Comparison of ENCODE assay signal across 8 cellular contexts in the genomic region with DNA sequence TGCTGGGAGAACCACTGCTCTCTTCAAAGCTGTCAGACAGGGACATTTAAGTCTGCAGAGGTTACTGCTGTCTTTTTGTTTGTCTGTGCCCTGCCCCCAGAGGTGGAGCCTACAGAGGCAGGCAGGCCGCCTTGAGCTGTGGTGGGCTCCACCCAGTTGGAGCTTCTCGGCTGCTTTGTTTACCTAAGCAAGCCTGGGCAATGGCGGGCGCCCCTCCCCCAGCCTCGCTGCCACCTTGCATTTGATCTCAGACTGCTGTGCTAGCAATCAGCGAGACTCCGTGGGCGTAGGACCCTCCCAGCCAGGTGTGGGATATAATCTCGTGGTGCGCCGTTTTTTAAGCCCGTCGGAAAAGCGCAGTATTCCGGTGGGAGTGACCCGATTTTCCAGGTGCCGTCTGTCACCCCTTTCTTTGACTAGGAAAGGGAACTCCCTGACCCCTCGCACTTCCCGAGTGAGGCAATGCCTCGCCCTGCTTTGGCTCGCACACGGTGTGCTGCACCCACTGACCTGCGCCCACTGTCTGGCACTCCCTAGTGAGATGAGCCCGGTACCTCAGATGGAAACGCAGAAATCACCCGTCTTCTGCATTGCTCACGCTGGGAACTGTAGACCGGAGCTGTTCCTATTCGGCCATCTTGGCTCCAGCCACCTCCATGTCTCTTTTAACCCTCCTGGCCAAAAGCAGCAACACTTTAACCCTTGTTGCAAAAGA. TPM values are rescaled to one million over a fixed set of nuclear protein-coding genes. Genes with fewer than 3 reads are reported as not detected.
DNase-seq lines count a peak whose midpoint lies in the region; ATAC-seq, FAIRE-seq and TF ChIP-seq lines count a peak whose summit lies in the region.
"Not testable (repeated sequence)": the region's sequence is repeated elsewhere in the genome, so short reads cannot be mapped to it uniquely, and the experiment has no call there.
"Had no signal": no experiment of that assay in that cellular context is flagged by ENCODE, and none has a peak within 500 bp of the region (broad histone marks: within the 10 kb centered on the region; RNA-seq: fewer than 3 reads in every experiment).

No MANE protein-coding gene starts in this region.

- not testable (repeated sequence) for H3K27me3 ChIP-seq in HepG2 (ENCODE audit: control insufficient read depth in 1 of 2, insufficient read depth in 2 of 2, low read length in 2 of 2); neural progenitor cell

- CTCF ChIA-PET in activated CD4-positive, alpha-beta memory T cell treated with anti-CD3 and anti-CD28 coated beads, Interleukin-2, amount 10 ng/mL, durations not matched to agents 7 days and 5 days (lab: Charles Lee); HepG2 (lab: Yijun Ruan, JAX; ENCODE audit: low intra/inter-chr PET ratio, low total read pairs): not testable (repeated sequence)

- POLR2A ChIA-PET in activated CD4-positive, alpha-beta memory T cell treated with anti-CD3 and anti-CD28 coated beads, Interleukin-2, amount 10 ng/mL, durations not matched to agents 7 days and 5 days (lab: Charles Lee); HepG2 (lab: Yijun Ruan, JAX): not testable (repeated sequence)

- not testable (repeated sequence) for H3K9me3 Mint-ChIP-seq in activated CD4-positive, alpha-beta memory T cell treated with anti-CD3 and anti-CD28 coated beads, Interleukin-2, amount 10 ng/mL, durations not matched to agents 7 days and 5 days; neural progenitor cell

- H4K20me1 ChIP-seq in HepG2 (ENCODE audit: insufficient read depth, low read length); neural progenitor cell (ENCODE audit: low read depth): not testable (repeated sequence)

- TF ChIP-seq EP300 in HepG2 (IDR thresholded peaks at IDR 0.05; ENCODE audit: low read depth in 2 of 2, low read length in 2 of 2); HepG2 (CRISPR knock-in tag; IDR thresholded peaks at IDR 0.05; ENCODE audit: borderline replicate concordance): not testable (repeated sequence)

- TF ChIP-seq CTCF in HepG2 (CRISPR knock-in tag; IDR thresholded peaks at IDR 0.05); neural progenitor cell (IDR thresholded peaks at IDR 0.05): not testable (repeated sequence)

- DNase-seq in ELF-1 (ENCODE audit: low read depth, low spot score), result peak; percentile 57
- DNase-seq in HT-29 (ENCODE audit: low spot score), result peak; percentile 50
- DNase-seq in NCI-H146 (lab: John Stamatoyannopoulos, UW), result peak; percentile 7
- peak; percentile 25 for DNase-seq in NCI-H69 (lab: John Stamatoyannopoulos, UW)
- not testable (repeated sequence) for DNase-seq in activated CD4-positive, alpha-beta memory T cell treated with anti-CD3 and anti-CD28 coated beads, Interleukin-2, amount 10 ng/mL, durations not matched to agents 7 days and 5 days; HepG2 (ENCODE audit: low spot score); neural progenitor cell (ENCODE audit: low spot score)

- not testable (repeated sequence) for H3F3A ChIP-seq in neural progenitor cell (ENCODE audit: low read depth)

- not testable (repeated sequence) for FAIRE-seq in HepG2 (lab: Jason Lieb, UNC)

- not testable (repeated sequence) for H3K79me2 ChIP-seq in HepG2 (ENCODE audit: insufficient read depth, low read length); neural progenitor cell (ENCODE audit: low read depth)

- intact Hi-C loops in HepG2 (cut with micrococcal nuclease; ENCODE audit: unreplicated experiment), result not testable (repeated sequence)

- H3K27me3 Mint-ChIP-seq in activated CD4-positive, alpha-beta memory T cell treated with anti-CD3 and anti-CD28 coated beads, Interleukin-2, amount 10 ng/mL, durations not matched to agents 7 days and 5 days; neural progenitor cell (ENCODE audit: insufficient read depth, low read depth): not testable (repeated sequence)

- not testable (repeated sequence) for H3K9ac ChIP-seq in HepG2 (ENCODE audit: insufficient read depth, low read depth, low read length); neural progenitor cell

- H3K27ac Mint-ChIP-seq in activated CD4-positive, alpha-beta memory T cell treated with anti-CD3 and anti-CD28 coated beads, Interleukin-2, amount 10 ng/mL, durations not matched to agents 7 days and 5 days, result peak overlapping the region; percentile 27
- not testable (repeated sequence) for H3K27ac Mint-ChIP-seq in neural progenitor cell

- H3K4me1 Mint-ChIP-seq in activated CD4-positive, alpha-beta memory T cell treated with anti-CD3 and anti-CD28 coated beads, Interleukin-2, amount 10 ng/mL, durations not matched to agents 7 days and 5 days; neural progenitor cell: not testable (repeated sequence)

- peaks cover 45% of the 10 kb centered on the region for H3K36me3 Mint-ChIP-seq in activated CD4-positive, alpha-beta memory T cell treated with anti-CD3 and anti-CD28 coated beads, Interleukin-2, amount 10 ng/mL, durations not matched to agents 7 days and 5 days (ENCODE audit: low read depth)
- not testable (repeated sequence) for H3K36me3 Mint-ChIP-seq in neural progenitor cell

- BruUV-seq in HepG2 (replicated peaks; lab: Mats Ljungman, UMichigan), result not testable (repeated sequence)

- not testable (repeated sequence) for ATAC-seq in HepG2

- H3K9me3 ChIP-seq in HepG2 (ENCODE audit: low read length); neural progenitor cell (ENCODE audit: low read depth): not testable (repeated sequence)

- not testable (repeated sequence) for H3K27ac ChIP-seq in HepG2 (ENCODE audit: extremely low read length, insufficient read depth, low read length); neural progenitor cell

- in situ Hi-C loops in HepG2 (cut with HindIII; ENCODE audit: extremely low pct_ligation_motif_present, low pct_unique_long_range_greater_than_20kb), result not testable (repeated sequence)

- not testable (repeated sequence) for H3K4me2 ChIP-seq in HepG2 (ENCODE audit: low read depth, low read length); neural progenitor cell

- not testable (repeated sequence) for TF ChIP-seq POLR2A in HepG2 (IDR thresholded peaks at IDR 0.05; ENCODE audit: insufficient read depth in 1 of 2, low read depth in 2 of 2, low read length in 2 of 2)

- H3K36me3 ChIP-seq in HepG2 (replicated peaks in 1 of 2; ENCODE audit: control insufficient read depth in 1 of 2, insufficient read depth in 2 of 2, low read length in 2 of 2); neural progenitor cell: not testable (repeated sequence)

- H3K4me3 Mint-ChIP-seq in activated CD4-positive, alpha-beta memory T cell treated with anti-CD3 and anti-CD28 coated beads, Interleukin-2, amount 10 ng/mL, durations not matched to agents 7 days and 5 days; neural progenitor cell: not testable (repeated sequence)

- not testable (repeated sequence) for TF ChIP-seq RAD21 in HepG2 (CRISPR knock-in tag; IDR thresholded peaks at IDR 0.05)

- H2AFZ ChIP-seq in HepG2 (ENCODE audit: low read length), result not testable (repeated sequence)
- peak overlapping the region; percentile 72 for H2AFZ ChIP-seq in neural progenitor cell (replicated peaks)

- WGBS in HepG2 (ENCODE audit: low lambda C conversion rate), result 86% methylated on average over 21 of the region's 29 CpGs

- H3K4me1 ChIP-seq in HepG2 (ENCODE audit: insufficient read depth, low read length); neural progenitor cell: not testable (repeated sequence)

- not testable (repeated sequence) for H3K4me3 ChIP-seq in HepG2 (replicated peaks in 1 of 3; ENCODE audit: insufficient read depth in 1 of 3, low read depth in 2 of 3, low read length in 3 of 3); neural progenitor cell

RNA-seq across cellular contexts. Expression of gene SLC15A2, which starts 44.1 kb away (rescaled TPM):
- total RNA-seq in HT-29 (2014; rRNA removed; shearing (Covaris generic)), result 0.28 and 2.3 TPM in 2 replicates
- total RNA-seq in activated CD4-positive, alpha-beta memory T cell treated with anti-CD3 and anti-CD28 coated beads, Interleukin-2, amount 10 ng/mL, durations not matched to agents 7 days and 5 days, result 1 to 10 TPM; 2.5 to 4.4 TPM
- total RNA-seq in HepG2 (2016; rRNA removed; fragmentation: Illumina TruSeq; extraction: Trizol), result 0.41 and 1.0 TPM in 2 replicates
- 0.35 and 0.40 TPM in 2 replicates for total RNA-seq in HepG2 (2016; cell fraction: cytosol; rRNA removed; fragmentation: Illumina TruSeq; extraction: Trizol; ENCODE audit: low read depth)
- total RNA-seq in HepG2 (2016; cell fraction: insoluble cytoplasmic fraction; rRNA removed; fragmentation: Illumina TruSeq; extraction: Trizol), result 0.22 and 1.1 TPM in 2 replicates
- 0.48 and 0.53 TPM in 2 replicates for total RNA-seq in HepG2 (2016; cell fraction: membrane; rRNA removed; fragmentation: Illumina TruSeq; extraction: Trizol)
- total RNA-seq in HepG2 (2016; cell fraction: nucleus; rRNA removed; fragmentation: Illumina TruSeq; extraction: Trizol), result 2.4 and 3.6 TPM in 2 replicates
- polyA plus RNA-seq in HepG2 (2011; rRNA removed), result 0.63 and 1.4 TPM in 2 replicates
- 0.10 and 0.12 TPM in 2 replicates for polyA plus RNA-seq in HepG2 (2011; cell fraction: cytosol; rRNA removed)
- 3.2 and 4.4 TPM in 2 replicates for polyA plus RNA-seq in HepG2 (2011; cell fraction: nucleus; rRNA removed)
- polyA plus RNA-seq in HepG2 (2012), result 0.27 and 0.40 TPM in 2 replicates
- 0.07 and 0.24 TPM in 2 replicates for polyA plus RNA-seq in HepG2 (2016; cell fraction: cytosol; fragmentation: Illumina TruSeq; extraction: Trizol; ENCODE audit: low read depth)
- 0.34 and 0.71 TPM in 2 replicates for polyA plus RNA-seq in HepG2 (2016; cell fraction: insoluble cytoplasmic fraction; fragmentation: Illumina TruSeq; extraction: Trizol; ENCODE audit: low read depth)
- polyA plus RNA-seq in HepG2 (2016; cell fraction: membrane; fragmentation: Illumina TruSeq; extraction: Trizol; ENCODE audit: low read depth), result 0.11 and 0.24 TPM in 2 replicates
- polyA plus RNA-seq in HepG2 (2016; cell fraction: nucleus; fragmentation: Illumina TruSeq; extraction: Trizol; ENCODE audit: insufficient read depth, low read depth), result 2.6 and 3.3 TPM in 2 replicates
- polyA minus RNA-seq in HepG2 (2011; rRNA and poly(A)+ RNA removed; ENCODE audit: low replicate concordance), result 0.30 and 1.3 TPM in 2 replicates
- not detected in 2 replicates for polyA minus RNA-seq in HepG2 (2011; cell fraction: cytosol; rRNA and poly(A)+ RNA removed)
- 2.5 and 8.4 TPM in 2 replicates for polyA minus RNA-seq in HepG2 (2011; cell fraction: nucleus; rRNA and poly(A)+ RNA removed)
- 1.0 TPM in 2 replicates for total RNA-seq in neural progenitor cell (ENCODE audit: low replicate concordance)
- total RNA-seq: HT1080 had no signal
